17 cellular contexts compared by ENCODE assay signal in the genomic region with DNA sequence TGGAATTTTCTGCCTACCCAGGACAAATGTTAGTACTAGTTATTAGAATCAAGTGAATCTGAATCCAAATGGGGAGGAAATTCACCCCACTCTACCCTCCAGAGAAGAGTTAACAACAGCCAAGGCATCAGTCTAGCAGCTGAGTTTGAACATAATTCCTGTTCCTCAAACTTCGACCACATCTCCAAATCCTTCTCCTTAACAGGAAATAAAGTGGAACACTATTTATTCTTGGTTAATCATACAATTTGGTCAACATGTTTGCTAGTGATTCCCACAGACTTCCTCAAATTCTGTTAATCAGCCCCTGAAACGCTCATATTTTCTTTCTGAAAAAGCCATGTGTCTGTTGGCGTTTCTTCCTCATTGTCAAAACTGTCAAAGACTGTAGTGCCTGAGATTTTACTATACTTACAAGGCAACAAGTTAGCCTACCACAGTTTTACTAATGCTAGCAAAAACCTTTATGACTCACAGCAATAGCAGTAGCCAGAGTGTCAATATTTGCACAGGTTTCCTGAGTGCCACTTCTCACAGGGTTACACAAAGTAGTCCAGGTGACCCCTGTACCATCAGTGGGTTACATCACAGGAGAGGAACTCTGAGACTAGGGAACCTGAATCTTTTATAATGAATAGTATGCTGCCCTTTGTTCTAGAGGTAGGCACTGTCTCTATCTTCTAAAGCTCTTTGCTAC.
DNase-seq lines count a peak whose midpoint lies in the region; TF ChIP-seq lines count a peak whose summit lies in the region.
"Had no signal": no experiment of that assay in that cellular context is flagged by ENCODE, and none has a peak within 500 bp of the region (broad histone marks: within the 10 kb centered on the region; RNA-seq: fewer than 3 reads in every experiment).

No MANE protein-coding gene starts in this region.

- H3K79me2 ChIP-seq in hepatocyte: no peaks in the 10 kb centered on the region
- H3K79me2 ChIP-seq in mammary epithelial cell (ENCODE audit: insufficient read depth, low read length): no peaks in the 10 kb centered on the region

- H2AFZ ChIP-seq in hepatocyte (no peak overlapping the region), mammary epithelial cell (ENCODE audit: low read depth, low read length) (no peak overlapping the region)

- peak overlapping the region; percentile 52 for H3K4me2 ChIP-seq in hepatocyte
- no peak overlapping the region for H3K4me2 ChIP-seq in mammary epithelial cell (ENCODE audit: insufficient read depth, low read depth, low read length)
- H3K4me2 ChIP-seq: BLaER1 had no signal

- no peaks in the 10 kb centered on the region for H3K27me3 Mint-ChIP-seq in type B pancreatic cell

- TF ChIP-seq CTCF in hepatocyte (IDR thresholded peaks at IDR 0.05; ENCODE audit: poor library complexity): no peak
- no peak for TF ChIP-seq CTCF in type B pancreatic cell (conservative IDR thresholded peaks at IDR 0.05)
- TF ChIP-seq CTCF in mammary epithelial cell (conservative IDR thresholded peaks at IDR 0.05 in 1 of 2, IDR thresholded peaks at IDR 0.05 in 1 of 2; ENCODE audit: extremely low read depth in 1 of 2, insufficient read depth in 1 of 2, low read depth in 1 of 2, low read length in 2 of 2): no peak
- no peak for TF ChIP-seq CTCF in prostate gland (IDR thresholded peaks at IDR 0.05)
- no peak for TF ChIP-seq CTCF in foreskin fibroblast (IDR thresholded peaks at IDR 0.05; ENCODE audit: low read depth, low read length)

- no peak for TF ChIP-seq POLR2A in prostate gland (IDR thresholded peaks at IDR 0.05)

- H3K27me3 ChIP-seq in hepatocyte (no peaks in the 10 kb centered on the region), mammary epithelial cell (ENCODE audit: insufficient read depth, low read length) (no peaks in the 10 kb centered on the region), prostate gland (replicated peaks; ENCODE audit: insufficient read depth) (no peaks in the 10 kb centered on the region)
- H3K27me3 ChIP-seq: BLaER1, tibial nerve had no signal

- dilution Hi-C loops in mammary epithelial cell (cut with HindIII; ENCODE audit: low sequenced_read_pairs): no loop called here

- no peaks in the 10 kb centered on the region for H3K36me3 Mint-ChIP-seq in type B pancreatic cell

- H3K36me3 ChIP-seq in hepatocyte (replicated peaks; ENCODE audit: insufficient read depth, low read depth) (no peaks in the 10 kb centered on the region), mammary epithelial cell (ENCODE audit: insufficient read depth, low read length) (no peaks in the 10 kb centered on the region), prostate gland (no peaks in the 10 kb centered on the region)
- H3K36me3 ChIP-seq: BLaER1, tibial nerve had no signal

- intact Hi-C loops in mammary epithelial cell (cut with micrococcal nuclease): no loop called here
- intact Hi-C loops in prostate gland (cut with DNase I): no loop called here

- CTCF ChIA-PET in mammary epithelial cell (lab: Charles Lee; ENCODE audit: low non-redundant PET): no interaction called here

- H4K20me1 ChIP-seq in hepatocyte (ENCODE audit: insufficient read depth, poor library complexity, severe bottlenecking) (no peaks in the 10 kb centered on the region), mammary epithelial cell (ENCODE audit: insufficient read depth, low read length) (no peaks in the 10 kb centered on the region)
- H4K20me1 ChIP-seq: BLaER1 had no signal

- H3K9me2 ChIP-seq in hepatocyte (replicated peaks; ENCODE audit: insufficient read depth): no peaks in the 10 kb centered on the region

- peaks cover 7% of the 10 kb centered on the region for H3K9me3 Mint-ChIP-seq in type B pancreatic cell

- in situ Hi-C loops in mammary epithelial cell (cut with MboI; ENCODE audit: low sequenced_read_pairs in 2 of 2): no loop called here

- no peaks in the 10 kb centered on the region for H3K4me1 Mint-ChIP-seq in type B pancreatic cell (ENCODE audit: unreplicated experiment)

- peak overlapping the region; percentile 73 for H3K27ac ChIP-seq in hepatocyte
- H3K27ac ChIP-seq in mammary epithelial cell (ENCODE audit: insufficient read depth, low read depth, low read length): no peak overlapping the region
- no peak overlapping the region for H3K27ac ChIP-seq in prostate gland
- H3K27ac ChIP-seq: 22Rv1, BLaER1, tibial nerve had no signal

- DNase-seq in NCI-H1417 (lab: John Stamatoyannopoulos, UW) (peak; percentile 67 to 89 (median 89)), NCI-H1417 treated with DMSO at 0.1 percent for 48 hours (lab: John Stamatoyannopoulos, UW) (no peak), NCI-H510A (lab: John Stamatoyannopoulos, UW) (peak; percentile 76), hepatocyte (ENCODE audit: low spot score) (peak; percentile 76), type B pancreatic cell (ENCODE audit: extremely low spot score, unreplicated experiment) (no peak), mammary epithelial cell (no peak), prostate gland (ENCODE audit: low spot score) (no peak), foreskin fibroblast (no peak)
- DNase-seq: activated CD8-positive, alpha-beta memory T cell treated with anti-CD3 and anti-CD28 coated beads for 24 hours; activated gamma-delta T cell; aorta; NCI-H226; occipital lobe; stimulated activated CD4-positive, alpha-beta T cell treated with anti-CD3 and anti-CD28 coated beads, Interleukin-4, amount 100 ng/mL, for 24 hours had no signal

- H3K27ac Mint-ChIP-seq in type B pancreatic cell: peak overlapping the region; percentile 69

- BruUV-seq in mammary epithelial cell (replicated peaks; lab: Mats Ljungman, UMichigan): no TSS peak

- H3K4me3 ChIP-seq in hepatocyte (no peak overlapping the region), mammary epithelial cell (replicated peaks in 1 of 3; ENCODE audit: insufficient read depth in 1 of 3, low read depth in 2 of 3, low read length in 3 of 3) (no peak overlapping the region), prostate gland (no peak overlapping the region), foreskin fibroblast (ENCODE audit: low read depth in 1 of 2, low read length in 2 of 2) (no peak overlapping the region)
- H3K4me3 ChIP-seq: BLaER1, tibial nerve had no signal

- no peak overlapping the region for H3K9ac ChIP-seq in mammary epithelial cell (ENCODE audit: insufficient read depth, low read length)
- H3K9ac ChIP-seq: BLaER1 had no signal

- H3K4me3 Mint-ChIP-seq in type B pancreatic cell: no peak overlapping the region

- H3K4me1 ChIP-seq in hepatocyte (ENCODE audit: insufficient read depth) (peaks cover 11% of the 10 kb centered on the region), mammary epithelial cell (ENCODE audit: insufficient read depth, low read length) (no peaks in the 10 kb centered on the region), prostate gland (replicated peaks) (no peaks in the 10 kb centered on the region)
- H3K4me1 ChIP-seq: BLaER1, tibial nerve had no signal

- H3K9me3 ChIP-seq in hepatocyte (ENCODE audit: low read depth): no peaks in the 10 kb centered on the region
- H3K9me3 ChIP-seq in mammary epithelial cell (replicated peaks; ENCODE audit: insufficient read depth, low read length): no peaks in the 10 kb centered on the region
- no peaks in the 10 kb centered on the region for H3K9me3 ChIP-seq in prostate gland
- H3K9me3 ChIP-seq: BLaER1 had no signal

- WGBS in hepatocyte (ENCODE audit: low lambda C conversion rate, missing lambda C conversion rate): 49% methylated on average over 3 of the region's 3 CpGs
- WGBS in mammary epithelial cell (ENCODE audit: low coverage, missing lambda C conversion rate): 54% methylated on average over 3 of the region's 3 CpGs
- 29% methylated on average over 3 of the region's 3 CpGs for WGBS in prostate gland

Comparison
In these comparisons a context has a peak if more than half of its experiments do, and no peak if none do; other contexts are left out.
1. DNase-seq: peak in NCI-H1417 (3 of 3), NCI-H510A (single experiment) and hepatocyte (single experiment); none in NCI-H1417 treated with DMSO at 0.1 percent for 48 hours (single experiment), type B pancreatic cell (single experiment), mammary epithelial cell (single experiment), prostate gland (single experiment) and foreskin fibroblast (0 of 2).